8 cellular contexts compared by ENCODE assay signal in the genomic region with DNA sequence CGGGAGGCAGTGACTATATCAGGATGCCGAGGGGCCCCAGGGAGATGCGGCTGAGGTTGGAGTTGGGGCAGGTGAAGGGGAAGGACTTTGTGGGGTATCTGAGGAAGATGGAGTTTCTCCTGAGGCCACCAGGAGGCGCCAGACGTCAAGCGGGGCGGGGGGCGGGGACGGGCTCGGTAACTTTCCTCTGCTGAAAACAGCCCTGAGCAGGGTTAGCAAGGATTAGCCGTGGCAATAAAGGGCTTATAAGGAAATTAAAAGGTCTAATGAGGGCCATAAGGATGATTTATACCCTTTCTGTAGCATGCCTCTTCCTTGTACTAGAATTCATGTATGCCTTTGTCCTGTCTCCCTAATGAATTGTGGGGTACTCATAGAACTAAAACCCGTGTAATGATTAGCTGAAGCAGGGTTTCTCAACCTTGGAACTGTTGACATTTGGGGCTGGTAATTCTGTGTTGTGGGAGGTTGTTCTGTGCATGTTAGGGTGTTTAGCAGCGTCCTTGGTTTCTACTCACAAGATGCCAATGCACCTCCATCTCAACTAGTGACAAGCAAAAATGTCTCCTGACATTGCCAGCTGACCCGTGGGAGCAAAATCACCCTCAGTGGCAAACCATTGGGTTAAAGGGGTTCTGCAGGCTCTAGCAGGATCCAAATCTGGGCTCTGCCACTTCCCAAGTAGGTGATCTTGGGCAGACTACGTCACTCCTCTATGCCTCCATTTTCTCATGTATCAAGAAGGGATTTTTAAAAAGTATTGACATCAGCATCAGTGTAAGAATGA.
A peak's percentile ranks its signal among the peaks of the same experiment; 100 is the strongest.
DNase-seq lines count a peak whose midpoint lies in the region; ATAC-seq and TF ChIP-seq lines count a peak whose summit lies in the region.

No MANE protein-coding gene starts in this region.

- H3K4me1 ChIP-seq in BLaER1 = peaks cover 46% of the 10 kb centered on the region
- peaks cover 3% of the 10 kb centered on the region for H3K4me1 ChIP-seq in NT2/D1 (ENCODE audit: insufficient read depth, insufficient read length)

- H3K36me3 ChIP-seq in BLaER1 (no peaks in the 10 kb centered on the region), NT2/D1 (ENCODE audit: insufficient read depth, insufficient read length, low read length) (no peaks in the 10 kb centered on the region)

- TF ChIP-seq POLR2A in GM18505 (IDR thresholded peaks at IDR 0.05; ENCODE audit: borderline replicate concordance, extremely low read depth, insufficient read depth, insufficient read length) = no peak

- peak; percentile 87 for TF ChIP-seq CTCF in foreskin fibroblast (IDR thresholded peaks at IDR 0.05; ENCODE audit: low read depth, low read length)

- ATAC-seq in GM21528 (IDR thresholded peaks at IDR 0.05; ENCODE audit: low FRiP score, unreplicated experiment) (peak; percentile 57), GM18505 (IDR thresholded peaks at IDR 0.05; ENCODE audit: unreplicated experiment) (no peak)

- H4K20me1 ChIP-seq in BLaER1 = no peaks in the 10 kb centered on the region

- H3K4me3 ChIP-seq in BLaER1 (no peak overlapping the region), NT2/D1 (ENCODE audit: insufficient read length, low read depth) (no peak overlapping the region), foreskin fibroblast (ENCODE audit: low read depth in 1 of 2, low read length in 2 of 2) (no peak overlapping the region)

- H3K9me3 ChIP-seq in BLaER1 = no peaks in the 10 kb centered on the region
- H3K9me3 ChIP-seq in NT2/D1 (ENCODE audit: insufficient read depth, low read length) = no peaks in the 10 kb centered on the region

- H3K27ac ChIP-seq in BLaER1 = no peak overlapping the region

- DNase-seq in NT2/D1 (ENCODE audit: low read depth, low spot score) (peak; percentile 50), activated T-helper 1 cell treated with Interleukin-2 at 50 U/mL for 16 hours (ENCODE audit: low read depth) (peak; percentile 10), foreskin fibroblast (peak in 1 of 2 donors; percentile 5), renal cortical epithelial cell (ENCODE audit: low read depth) (peak; percentile 56), MV-4-11 (lab: John Stamatoyannopoulos, UW) (no peak)

- H3K9ac ChIP-seq in BLaER1 (no peak overlapping the region), NT2/D1 (ENCODE audit: insufficient read length, low read depth) (no peak overlapping the region)

- H3K27me3 ChIP-seq in BLaER1 (no peaks in the 10 kb centered on the region), NT2/D1 (ENCODE audit: insufficient read depth, insufficient read length) (no peaks in the 10 kb centered on the region)

- H3K4me2 ChIP-seq in BLaER1 = peak overlapping the region; percentile 59
